10 cellular contexts compared by ENCODE assay signal in genomic region chr1:53292690-53293089, GRCh38. TPM values are rescaled to one million over a fixed set of nuclear protein-coding genes. Genes with fewer than 3 reads are reported as not detected.
A peak's percentile ranks its signal among the peaks of the same experiment; 100 is the strongest.
DNase-seq lines count a peak whose midpoint lies in the region; ATAC-seq and TF ChIP-seq lines count a peak whose summit lies in the region.
"Had no signal": no experiment of that assay in that cellular context is flagged by ENCODE, and none has a peak within 500 bp of the region (broad histone marks: within the 10 kb centered on the region; RNA-seq: fewer than 3 reads in every experiment).

No MANE protein-coding gene starts in this region.

- peaks cover 0 to 3% of the 10 kb centered on the region in 2 donors for H3K36me3 Mint-ChIP-seq in activated T-cell treated with anti-CD3 and anti-CD28 coated beads, Interleukin-2, amount 50 U/mL, for 72 hours (ENCODE audit: insufficient read depth in 2 of 2)
- H3K36me3 Mint-ChIP-seq in stimulated activated effector memory CD8-positive, alpha-beta T cell treated with anti-CD3 and anti-CD28 coated beads, Interleukin-12 subunit alpha, Interleukin-12 subunit beta, amount 100 ng/mL, for 72 hours, result peaks cover 27% of the 10 kb centered on the region

- no peak for ATAC-seq in activated T-cell treated with anti-CD3 and anti-CD28 coated beads, Interleukin-2, amount 50 U/mL, for 72 hours (replicated peaks in 1 of 2)
- ATAC-seq in HG02588 (IDR thresholded peaks at IDR 0.05; ENCODE audit: unreplicated experiment) (peak; percentile 50), HG03565 (IDR thresholded peaks at IDR 0.05; ENCODE audit: unreplicated experiment) (no peak)
- no peak for ATAC-seq in stimulated activated effector memory CD8-positive, alpha-beta T cell treated with anti-CD3 and anti-CD28 coated beads, Interleukin-12 subunit alpha, Interleukin-12 subunit beta, amount 100 ng/mL, for 72 hours
- ATAC-seq: activated CD4-positive, CD25-positive, alpha-beta regulatory T cell treated with anti-CD3 and anti-CD28 coated beads, Interleukin-2, amount 50 U/mL, for 24 hours; pancreas had no signal

- H3K27ac Mint-ChIP-seq in activated T-cell treated with anti-CD3 and anti-CD28 coated beads, Interleukin-2, amount 50 U/mL, for 72 hours, result peak overlapping the region; percentile 82
- H3K27ac Mint-ChIP-seq in stimulated activated effector memory CD8-positive, alpha-beta T cell treated with anti-CD3 and anti-CD28 coated beads, Interleukin-12 subunit alpha, Interleukin-12 subunit beta, amount 100 ng/mL, for 72 hours, result peak overlapping the region; percentile 83

- no peak for TF ChIP-seq CTCF in brain microvascular endothelial cell (IDR thresholded peaks at IDR 0.05; ENCODE audit: low read depth, low read length, missing control alignments)

- H3K27ac ChIP-seq in brain microvascular endothelial cell, result no peak overlapping the region
- H3K27ac ChIP-seq: pancreas had no signal

- H3K36me3 ChIP-seq in brain microvascular endothelial cell (replicated peaks), result no peaks in the 10 kb centered on the region
- H3K36me3 ChIP-seq in H7 (replicated peaks; ENCODE audit: control insufficient read depth, insufficient read depth, low read length), result peaks cover 22% of the 10 kb centered on the region
- H3K36me3 ChIP-seq: pancreas had no signal

- no peaks in the 10 kb centered on the region for H3K9me3 Mint-ChIP-seq in activated T-cell treated with anti-CD3 and anti-CD28 coated beads, Interleukin-2, amount 50 U/mL, for 72 hours
- H3K9me3 Mint-ChIP-seq in stimulated activated effector memory CD8-positive, alpha-beta T cell treated with anti-CD3 and anti-CD28 coated beads, Interleukin-12 subunit alpha, Interleukin-12 subunit beta, amount 100 ng/mL, for 72 hours, result no peaks in the 10 kb centered on the region

- H3K27me3 Mint-ChIP-seq in activated T-cell treated with anti-CD3 and anti-CD28 coated beads, Interleukin-2, amount 50 U/mL, for 72 hours (ENCODE audit: low read depth), result no peaks in the 10 kb centered on the region

- DNase-seq in activated T-cell treated with anti-CD3 and anti-CD28 coated beads, Interleukin-2, amount 50 U/mL, for 72 hours, result no peak
- DNase-seq in activated T-cell treated with anti-CD3 and anti-CD28 coated beads, Interleukin-2, amount 50 U/mL, for 48 hours, result no peak
- DNase-seq in SK-N-DZ (ENCODE audit: low spot score), result peak; percentile 20
- no peak for DNase-seq in stimulated activated effector memory CD8-positive, alpha-beta T cell treated with anti-CD3 and anti-CD28 coated beads, Interleukin-12 subunit alpha, Interleukin-12 subunit beta, amount 100 ng/mL, for 72 hours (ENCODE audit: low spot score in 2 of 2)
- no peak for DNase-seq in brain microvascular endothelial cell
- DNase-seq in H7, result no peak

- in situ Hi-C loops in brain microvascular endothelial cell (cut with HindIII; ENCODE audit: low pct_ligation_motif_present, low sequenced_read_pairs), result no loop called here

- H3K4me3 ChIP-seq in brain microvascular endothelial cell (ENCODE audit: low read depth, low read length), result no peak overlapping the region
- no peak overlapping the region for H3K4me3 ChIP-seq in H7 (ENCODE audit: insufficient read depth, low read depth, low read length)
- H3K4me3 ChIP-seq: pancreas had no signal

- H3K4me1 Mint-ChIP-seq in activated T-cell treated with anti-CD3 and anti-CD28 coated beads, Interleukin-2, amount 50 U/mL, for 72 hours (ENCODE audit: low read depth), result peaks cover 26% of the 10 kb centered on the region
- peaks cover 41% of the 10 kb centered on the region for H3K4me1 Mint-ChIP-seq in stimulated activated effector memory CD8-positive, alpha-beta T cell treated with anti-CD3 and anti-CD28 coated beads, Interleukin-12 subunit alpha, Interleukin-12 subunit beta, amount 100 ng/mL, for 72 hours

- no peaks in the 10 kb centered on the region for H3K27me3 ChIP-seq in brain microvascular endothelial cell (replicated peaks)
- H3K27me3 ChIP-seq in H7 (ENCODE audit: control insufficient read depth, insufficient read depth, low read length), result no peaks in the 10 kb centered on the region
- H3K27me3 ChIP-seq: pancreas had no signal

- H3K4me3 Mint-ChIP-seq in activated T-cell treated with anti-CD3 and anti-CD28 coated beads, Interleukin-2, amount 50 U/mL, for 72 hours, result no peak overlapping the region
- H3K4me3 Mint-ChIP-seq in stimulated activated effector memory CD8-positive, alpha-beta T cell treated with anti-CD3 and anti-CD28 coated beads, Interleukin-12 subunit alpha, Interleukin-12 subunit beta, amount 100 ng/mL, for 72 hours, result no peak overlapping the region

RNA-seq across cellular contexts. Expression of gene LRP8, which starts 35.2 kb away (rescaled TPM):
- 10 to 100 TPM; 31.4 to 36.5 TPM for total RNA-seq in activated T-cell treated with anti-CD3 and anti-CD28 coated beads, Interleukin-2, amount 50 U/mL, for 72 hours
- polyA plus RNA-seq in SK-N-DZ (2014; cell fraction: cytosol; rRNA removed), result 12.7 and 13.1 TPM in 2 replicates
- polyA plus RNA-seq in SK-N-DZ (2014; cell fraction: nucleus; rRNA removed), result 25.9 and 38.3 TPM in 2 replicates
- 144 and 157 TPM in 2 replicates for total RNA-seq in H7 (2014; rRNA removed; shearing (Covaris generic))

RNA-seq across cellular contexts. Expression of gene MAGOH, which starts 54.4 kb away (rescaled TPM):
- 10 to 100 TPM; 65.2 TPM for total RNA-seq in activated T-cell treated with anti-CD3 and anti-CD28 coated beads, Interleukin-2, amount 50 U/mL, for 72 hours
- polyA plus RNA-seq in SK-N-DZ (2014; cell fraction: cytosol; rRNA removed), result 48.8 and 55.6 TPM in 2 replicates
- polyA plus RNA-seq in SK-N-DZ (2014; cell fraction: nucleus; rRNA removed), result 25.5 and 29.0 TPM in 2 replicates
- total RNA-seq in H7 (2014; rRNA removed; shearing (Covaris generic)), result 48.7 and 52.9 TPM in 2 replicates
